ENCODE assay signal across 8 cellular contexts in genomic region chr7:155804897-155805825, GRCh38.
A peak's percentile ranks its signal among the peaks of the same experiment; 100 is the strongest.
DNase-seq lines count a peak whose midpoint lies in the region; ATAC-seq and TF ChIP-seq lines count a peak whose summit lies in the region.

No MANE protein-coding gene starts in this region.

- peak; percentile 94 for DNase-seq in GM13977 (ENCODE audit: low spot score)
- DNase-seq in T-helper 2 cell = peak in 3 of 5 experiments; percentile 19 to 73 (median 38)
- DNase-seq in brain microvascular endothelial cell = peak; percentile 54
- DNase-seq in iPS-NIHi11 (ENCODE audit: low spot score) = peak; percentile 87
- DNase-seq in stimulated activated CD4-positive, alpha-beta T cell treated with anti-CD3 and anti-CD28 coated beads, Interleukin-1b, Interleukin-23, amount 100 ng/mL, for 24 hours (ENCODE audit: low read depth in 4 of 4, low spot score in 1 of 4) = peak in 3 of 4 experiments; percentile 36 to 40 (median 39)

- H3K9me3 ChIP-seq in HUES48 (ENCODE audit: control insufficient read depth, insufficient read depth, low read length) = no peaks in the 10 kb centered on the region

- TF ChIP-seq CTCF in 22Rv1 (IDR thresholded peaks at IDR 0.05) (peak; percentile 98), GM13977 (IDR thresholded peaks at IDR 0.05; ENCODE audit: extremely low read depth, insufficient read depth, missing control alignments) (peak; percentile 83), brain microvascular endothelial cell (IDR thresholded peaks at IDR 0.05; ENCODE audit: low read depth, low read length, missing control alignments) (peak; percentile 70)

- H3K4me1 ChIP-seq in HUES48 (ENCODE audit: control insufficient read depth, insufficient read depth, low read length) = peaks cover 30% of the 10 kb centered on the region

- in situ Hi-C loops in GM13977 (cut with MboI; ENCODE audit: low pct_unique_long_range_greater_than_20kb, low sequenced_read_pairs, unreplicated experiment) (loop anchor here (10.0 to 25.0 kb wide), 2 partner anchors 657 to 1030 kb away; no protein-coding TSS in a partner anchor), brain microvascular endothelial cell (cut with HindIII; ENCODE audit: low pct_ligation_motif_present, low sequenced_read_pairs) (no loop called here)

- H3K4me3 ChIP-seq in HUES48 (ENCODE audit: low read depth, low read length) (peak overlapping the region; percentile 55), brain microvascular endothelial cell (ENCODE audit: low read depth, low read length) (peak overlapping the region; percentile 45)

- H3K27ac ChIP-seq in 22Rv1 (no peak overlapping the region), HUES48 (ENCODE audit: low read depth, low read length) (peak overlapping the region; percentile 55), brain microvascular endothelial cell (no peak overlapping the region)

- no peak for ATAC-seq in GM18861 (IDR thresholded peaks at IDR 0.05; ENCODE audit: unreplicated experiment)

- H3K36me3 ChIP-seq in HUES48 (ENCODE audit: control insufficient read depth, insufficient read depth, low read length) (no peaks in the 10 kb centered on the region), brain microvascular endothelial cell (replicated peaks) (no peaks in the 10 kb centered on the region)

- H3K9ac ChIP-seq in HUES48 (ENCODE audit: low read depth, low read length) = no peak overlapping the region

- H3K27me3 ChIP-seq in HUES48 (ENCODE audit: control insufficient read depth, insufficient read depth, low read length) = peaks cover 100% of the 10 kb centered on the region
- peaks cover 37% of the 10 kb centered on the region for H3K27me3 ChIP-seq in brain microvascular endothelial cell (replicated peaks)

Comparison
In these comparisons a context has a peak if more than half of its experiments do, and no peak if none do; other contexts are left out.
1. DNase-seq: peak in every context shown above with its lines; median percentile 94 in GM13977; 87 in iPS-NIHi11; 54 in brain microvascular endothelial cell; 39 in stimulated activated CD4-positive, alpha-beta T cell treated with anti-CD3 and anti-CD28 coated beads, Interleukin-1b, Interleukin-23, amount 100 ng/mL, for 24 hours; 38 in T-helper 2 cell.